ENCODE assay signal across 1 cellular context in genomic region chr20:36491901-36492617, GRCh38.
TF ChIP-seq lines count a peak whose summit lies in the region.

No MANE protein-coding gene starts in this region.

TF ChIP-seq in WTC11, 78 proteins besides CTCF, POLR2A, EP300 and RAD21 (continued from another document):
- no peak for TF ChIP-seq E2F5 (CRISPR knock-in tag; IDR thresholded peaks at IDR 0.05)
- TF ChIP-seq ESRRA (CRISPR knock-in tag; IDR thresholded peaks at IDR 0.05; ENCODE audit: borderline replicate concordance): no peak
- TF ChIP-seq SMAD4 (CRISPR knock-in tag; IDR thresholded peaks at IDR 0.05): no peak
- no peak for TF ChIP-seq NFATC4 (CRISPR knock-in tag; IDR thresholded peaks at IDR 0.05)
- TF ChIP-seq ARID4B (CRISPR knock-in tag; IDR thresholded peaks at IDR 0.05; ENCODE audit: borderline replicate concordance): no peak
- no peak for TF ChIP-seq ATF6 (CRISPR knock-in tag; IDR thresholded peaks at IDR 0.05)
